20 cellular contexts compared by ENCODE assay signal in the genomic region with DNA sequence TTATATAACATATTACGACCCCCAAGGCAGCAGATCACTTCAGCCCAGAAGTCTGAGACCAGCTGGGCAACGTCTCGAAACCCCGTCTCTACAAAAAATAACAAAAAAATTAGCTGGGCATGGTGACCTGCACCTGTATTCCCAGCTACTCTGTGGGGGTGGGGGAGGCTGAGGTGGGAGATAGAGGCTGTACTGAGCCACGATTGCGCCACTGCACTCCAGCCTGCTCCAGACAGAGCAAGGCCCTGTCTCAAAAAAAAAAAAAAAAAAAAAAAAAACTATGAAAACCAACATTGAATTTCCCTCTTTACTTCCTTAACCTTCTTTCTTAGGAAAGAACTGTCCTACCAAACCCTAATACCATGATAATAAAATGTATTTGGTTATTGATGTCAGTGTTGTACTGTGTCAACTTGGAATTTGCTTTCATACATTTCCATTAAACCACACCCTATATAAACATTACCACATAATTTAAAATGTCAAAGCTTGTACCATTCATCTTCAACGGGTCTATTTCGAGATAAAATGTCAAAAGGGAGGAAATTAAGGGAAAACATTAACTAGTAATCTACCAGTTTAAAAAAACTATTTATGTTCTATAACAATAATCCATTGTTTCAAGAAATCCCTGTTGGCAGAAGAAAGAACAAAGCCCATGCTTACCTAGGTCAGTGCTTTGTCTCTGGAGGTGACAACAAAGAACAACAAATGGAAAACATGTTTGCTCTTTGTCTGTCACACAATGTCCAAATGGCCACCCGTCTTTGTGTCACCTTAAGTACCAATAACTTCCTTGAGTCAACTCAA. TPM values are rescaled to one million over a fixed set of nuclear protein-coding genes. Genes with fewer than 3 reads are reported as not detected.
DNase-seq lines count a peak whose midpoint lies in the region; ATAC-seq and TF ChIP-seq lines count a peak whose summit lies in the region.
"Had no signal": no experiment of that assay in that cellular context is flagged by ENCODE, and none has a peak within 500 bp of the region (broad histone marks: within the 10 kb centered on the region; RNA-seq: fewer than 3 reads in every experiment).

No MANE protein-coding gene starts in this region.

- H3K4me3 ChIP-seq in HAP-1 = no peak overlapping the region
- no peak overlapping the region for H3K4me3 ChIP-seq in CD8-positive, alpha-beta memory T cell (ENCODE audit: low read length)
- H3K4me3 ChIP-seq: gastroesophageal sphincter, upper lobe of right lung had no signal

- no peaks in the 10 kb centered on the region for H3K27me3 ChIP-seq in HAP-1 (ENCODE audit: low read depth)
- no peaks in the 10 kb centered on the region for H3K27me3 ChIP-seq in CD8-positive, alpha-beta memory T cell (ENCODE audit: insufficient read depth, low read length, poor library complexity, severe bottlenecking)
- H3K27me3 ChIP-seq: brain microvascular endothelial cell, gastroesophageal sphincter, upper lobe of right lung had no signal

- peaks cover 3% of the 10 kb centered on the region; the same call in 1 of the 2 replicates for H3K4me1 ChIP-seq in HAP-1
- H3K4me1 ChIP-seq in CD8-positive, alpha-beta memory T cell (ENCODE audit: insufficient read depth, low read length) = no peaks in the 10 kb centered on the region
- H3K4me1 ChIP-seq: gastroesophageal sphincter, upper lobe of right lung had no signal

- H3K27ac Mint-ChIP-seq in osteocyte (ENCODE audit: unreplicated experiment) = peak overlapping the region; percentile 42
- H3K27ac Mint-ChIP-seq in CD8-positive, alpha-beta memory T cell = peak overlapping the region in 1 of 8 donors; percentile 18
- no peak overlapping the region for H3K27ac Mint-ChIP-seq in endothelial cell (ENCODE audit: unreplicated experiment)
- H3K27ac Mint-ChIP-seq: activated T-helper 2 cell treated with anti-CD3 and anti-CD28 coated beads, Interferon-gamma antibody, Interleukin-2, Interleukin-4, amounts not matched to agents 10 μg/mL and 5 μg/mL and 100 μg/mL, durations not matched to agents 14 hours and 24 hours and 36 hours; CD4-positive, alpha-beta memory T cell; dendritic cell treated with granulocyte-macrophage colony-stimulating factor and Interleukin-4, amounts not matched to agents 40 ng/mL and 50 ng/mL, for 4 days; T-cell had no signal

- H3K4me1 Mint-ChIP-seq in osteocyte (ENCODE audit: unreplicated experiment) (peaks cover 9% of the 10 kb centered on the region), endothelial cell (ENCODE audit: unreplicated experiment) (peaks cover 15% of the 10 kb centered on the region)
- H3K4me1 Mint-ChIP-seq in CD8-positive, alpha-beta memory T cell = peaks cover 32 to 42% (median 32%) of the 10 kb centered on the region in 3 donors
- H3K4me1 Mint-ChIP-seq: neural crest cell had no signal

- TF ChIP-seq CTCF in osteocyte (IDR thresholded peaks at IDR 0.05) (no peak), endothelial cell (IDR thresholded peaks at IDR 0.05; ENCODE audit: unreplicated experiment) (no peak)

- CTCF ChIA-PET in CD8-positive, alpha-beta memory T cell (lab: Charles Lee) = interaction anchor here (1.2 to 1.6 kb wide), 2 partner anchors 16 to 17 kb away, joined by 3 to 5 read pairs; a partner anchor contains a TSS

- no peaks in the 10 kb centered on the region for H3K36me3 ChIP-seq in HAP-1 (replicated peaks)
- no peaks in the 10 kb centered on the region for H3K36me3 ChIP-seq in CD8-positive, alpha-beta memory T cell (ENCODE audit: insufficient read depth, low read length)
- H3K36me3 ChIP-seq: brain microvascular endothelial cell, gastroesophageal sphincter, upper lobe of right lung had no signal

- no peak overlapping the region for H3K4me3 Mint-ChIP-seq in osteocyte (ENCODE audit: unreplicated experiment)
- no peak overlapping the region for H3K4me3 Mint-ChIP-seq in CD8-positive, alpha-beta memory T cell
- no peak overlapping the region for H3K4me3 Mint-ChIP-seq in endothelial cell (ENCODE audit: unreplicated experiment)
- H3K4me3 Mint-ChIP-seq: CD4-positive, alpha-beta memory T cell; dendritic cell treated with granulocyte-macrophage colony-stimulating factor and Interleukin-4, amounts not matched to agents 40 ng/mL and 50 ng/mL, for 4 days; neural crest cell; T-cell had no signal

- in situ Hi-C loops in HAP-1 (cut with MboI; ENCODE audit: low sequenced_read_pairs) = no loop called here

- no peaks in the 10 kb centered on the region for H3K27me3 Mint-ChIP-seq in osteocyte (ENCODE audit: unreplicated experiment)
- H3K27me3 Mint-ChIP-seq in CD8-positive, alpha-beta memory T cell = no peaks in the 10 kb centered on the region
- H3K27me3 Mint-ChIP-seq in endothelial cell (ENCODE audit: unreplicated experiment) = no peaks in the 10 kb centered on the region
- H3K27me3 Mint-ChIP-seq: CD4-positive, alpha-beta memory T cell; dendritic cell treated with granulocyte-macrophage colony-stimulating factor and Interleukin-4, amounts not matched to agents 40 ng/mL and 50 ng/mL, for 4 days; T-cell had no signal

- H3K27ac ChIP-seq in epithelial cell of prostate = peak overlapping the region; percentile 11
- H3K27ac ChIP-seq in CD8-positive, alpha-beta memory T cell (ENCODE audit: low read depth, low read length) = no peak overlapping the region
- H3K27ac ChIP-seq: brain microvascular endothelial cell, gastroesophageal sphincter, upper lobe of right lung had no signal

- POLR2A ChIA-PET in CD8-positive, alpha-beta memory T cell (lab: Charles Lee) = no interaction called here

- DNase-seq in HAP-1 (ENCODE audit: low spot score in 2 of 2) (peak; percentile 25 to 34), NCI-H526 treated with DMSO at 0.1 percent for 48 hours (lab: John Stamatoyannopoulos, UW) (peak; percentile 31), epithelial cell of prostate (ENCODE audit: low read depth, low spot score) (no peak), osteocyte (ENCODE audit: extremely low spot score, unreplicated experiment) (no peak), endothelial cell (ENCODE audit: low spot score) (no peak)
- DNase-seq in CD8-positive, alpha-beta memory T cell = no peak
- no peak for DNase-seq in activated CD8-positive, alpha-beta memory T cell treated with anti-CD3 and anti-CD28 coated beads for 24 hours
- DNase-seq: activated CD4-positive, alpha-beta T cell treated with anti-CD3 and anti-CD28 coated beads for 48 hours; brain microvascular endothelial cell; CD4-positive, alpha-beta memory T cell; NCI-H1436; retina; T-cell; upper lobe of right lung had no signal

- H3K9me3 ChIP-seq in HAP-1 = no peaks in the 10 kb centered on the region
- H3K9me3 ChIP-seq in CD8-positive, alpha-beta memory T cell (ENCODE audit: low read length) = no peaks in the 10 kb centered on the region
- H3K9me3 ChIP-seq: gastroesophageal sphincter, upper lobe of right lung had no signal

- ATAC-seq in GM18867 (IDR thresholded peaks at IDR 0.05; ENCODE audit: unreplicated experiment) = no peak
- ATAC-seq: gastroesophageal sphincter, HCT116, T-cell, upper lobe of right lung had no signal

- H3K36me3 Mint-ChIP-seq in osteocyte (ENCODE audit: unreplicated experiment) = no peaks in the 10 kb centered on the region
- peaks cover 0 to 7% (median 3%) of the 10 kb centered on the region in 3 donors for H3K36me3 Mint-ChIP-seq in CD8-positive, alpha-beta memory T cell
- H3K36me3 Mint-ChIP-seq in endothelial cell (ENCODE audit: low read depth, unreplicated experiment) = peaks cover 4% of the 10 kb centered on the region

- H3K9me3 Mint-ChIP-seq in osteocyte (ENCODE audit: unreplicated experiment) = no peaks in the 10 kb centered on the region
- H3K9me3 Mint-ChIP-seq in CD8-positive, alpha-beta memory T cell = no peaks in the 10 kb centered on the region
- H3K9me3 Mint-ChIP-seq in endothelial cell (ENCODE audit: unreplicated experiment) = no peaks in the 10 kb centered on the region
- H3K9me3 Mint-ChIP-seq: activated T-helper 2 cell treated with anti-CD3 and anti-CD28 coated beads, Interferon-gamma antibody, Interleukin-2, Interleukin-4, amounts not matched to agents 10 μg/mL and 5 μg/mL and 100 μg/mL, durations not matched to agents 14 hours and 24 hours and 36 hours; CD4-positive, alpha-beta memory T cell; dendritic cell treated with granulocyte-macrophage colony-stimulating factor and Interleukin-4, amounts not matched to agents 40 ng/mL and 50 ng/mL, for 4 days; T-cell had no signal

RNA-seq across cellular contexts. Expression of a gene that starts 17.4 kb away (rescaled TPM):
- 3.8 and 4.5 TPM in 2 replicates for total RNA-seq in osteocyte
- total RNA-seq in CD8-positive, alpha-beta memory T cell = 1 to 10 TPM; 5.8 to 6.5 TPM
- polyA plus RNA-seq in CD8-positive, alpha-beta memory T cell = 5.3 TPM
- total RNA-seq in endothelial cell (ENCODE audit: unreplicated experiment) = 5.7 TPM

RNA-seq across cellular contexts. Expression of a gene that starts 18.6 kb away (rescaled TPM):
- total RNA-seq in osteocyte (9.9 and 10.2 TPM in 2 replicates), endothelial cell (ENCODE audit: unreplicated experiment) (22.7 TPM)
- total RNA-seq in CD8-positive, alpha-beta memory T cell = 10 to 100 TPM; 21.8 to 22.6 TPM
- 38.9 TPM for polyA plus RNA-seq in CD8-positive, alpha-beta memory T cell

Comparison
In these comparisons a context has a peak if more than half of its experiments do, and no peak if none do; other contexts are left out.
1. DNase-seq: peak in HAP-1 (2 of 2) and NCI-H526 treated with DMSO at 0.1 percent for 48 hours (single experiment); none in epithelial cell of prostate (single experiment), osteocyte (single experiment), CD8-positive, alpha-beta memory T cell (0 of 5), activated CD8-positive, alpha-beta memory T cell treated with anti-CD3 and anti-CD28 coated beads for 24 hours (single experiment) and endothelial cell (single experiment).